Comparison of ENCODE assay signal across 10 cellular contexts in the genomic region with DNA sequence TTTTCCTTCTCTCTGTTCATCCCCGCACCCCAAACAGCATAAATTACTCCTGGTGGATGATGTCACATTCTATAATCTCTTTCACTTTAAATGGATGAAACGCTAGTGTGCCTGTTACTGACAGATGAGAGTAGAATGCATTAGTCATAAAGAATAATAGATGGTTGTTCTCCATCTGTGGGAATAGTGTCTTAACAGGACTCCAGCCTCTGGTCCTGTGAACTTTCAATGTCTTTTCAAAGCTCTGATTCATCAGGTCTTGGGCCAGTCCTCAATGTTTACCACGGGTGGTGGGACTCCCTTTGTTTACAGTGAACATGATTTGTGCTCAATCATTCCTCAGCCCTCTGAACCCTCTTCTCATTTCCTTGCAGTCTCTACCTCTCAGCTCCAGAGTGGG.
DNase-seq lines count a peak whose midpoint lies in the region; ATAC-seq and TF ChIP-seq lines count a peak whose summit lies in the region.
"Had no signal": no experiment of that assay in that cellular context is flagged by ENCODE, and none has a peak within 500 bp of the region (broad histone marks: within the 10 kb centered on the region; RNA-seq: fewer than 3 reads in every experiment).

No MANE protein-coding gene starts in this region.

- H3K4me3 ChIP-seq in Panc1 (ENCODE audit: low read depth in 2 of 2, low read length in 2 of 2), result no peak overlapping the region
- H3K4me3 ChIP-seq in endodermal cell (ENCODE audit: low read length), result no peak overlapping the region
- H3K4me3 ChIP-seq: lung, skin epidermis had no signal

- H3K27me3 Mint-ChIP-seq in endodermal cell (ENCODE audit: insufficient read depth) (no peaks in the 10 kb centered on the region), neural crest cell (ENCODE audit: low read depth) (no peaks in the 10 kb centered on the region)
- H3K27me3 Mint-ChIP-seq in activated T-cell treated with anti-CD3 and anti-CD28 coated beads, Interleukin-2, amount 50 U/mL, for 72 hours (ENCODE audit: low read depth), result no peaks in the 10 kb centered on the region

- intact Hi-C loops in Panc1 (cut with micrococcal nuclease; ENCODE audit: unreplicated experiment), result no loop called here

- H3K27ac ChIP-seq in Panc1 (ENCODE audit: low read length), result no peak overlapping the region
- peak overlapping the region; percentile 36 for H3K27ac ChIP-seq in endodermal cell (ENCODE audit: low read depth, low read length)
- H3K27ac ChIP-seq: skin epidermis had no signal

- POLR2A ChIA-PET in Panc1 (lab: Charles Lee), result no interaction called here

- TF ChIP-seq CTCF in Panc1 (IDR thresholded peaks at IDR 0.05) (no peak), endodermal cell (conservative IDR thresholded peaks at IDR 0.05) (no peak), neural crest cell (conservative IDR thresholded peaks at IDR 0.05) (no peak)

- ATAC-seq in Panc1, result no peak; the same call in 1 of the 2 replicates
- no peak for ATAC-seq in activated T-cell treated with anti-CD3 and anti-CD28 coated beads, Interleukin-2, amount 50 U/mL, for 72 hours (replicated peaks in 1 of 2)
- no peak for ATAC-seq in HG03442 (IDR thresholded peaks at IDR 0.05; ENCODE audit: unreplicated experiment)

- in situ Hi-C loops in Panc1 (cut with HindIII; ENCODE audit: low pct_unique_long_range_greater_than_20kb, low sequenced_read_pairs), result no loop called here

- no peaks in the 10 kb centered on the region for H3K27me3 ChIP-seq in Panc1 (ENCODE audit: control insufficient read depth, insufficient read depth, low read length)
- peaks cover 6% of the 10 kb centered on the region for H3K27me3 ChIP-seq in endodermal cell (ENCODE audit: control insufficient read depth, insufficient read depth, low read length, poor library complexity, severe bottlenecking)

- WGBS in endodermal cell (ENCODE audit: insufficient coverage in 1 of 2, insufficient read length in 1 of 2), 2 experiments, result 71 to 87% methylated on average over 1 to 3 of the region's 3 CpGs

- CTCF ChIA-PET in Panc1 (lab: Charles Lee), result no interaction called here

- H3K4me3 Mint-ChIP-seq in endodermal cell (no peak overlapping the region), neural crest cell (peak overlapping the region; percentile 27)
- no peak overlapping the region for H3K4me3 Mint-ChIP-seq in activated T-cell treated with anti-CD3 and anti-CD28 coated beads, Interleukin-2, amount 50 U/mL, for 72 hours

- peak; percentile 57 for DNase-seq in COLO829 (ENCODE audit: low spot score)
- peak; percentile 65 for DNase-seq in Panc1 (ENCODE audit: low read depth, low spot score)
- no peak for DNase-seq in endodermal cell
- DNase-seq in neural crest cell (ENCODE audit: low read depth, low spot score), result no peak
- DNase-seq in activated T-cell treated with anti-CD3 and anti-CD28 coated beads, Interleukin-2, amount 50 U/mL, for 72 hours, result no peak
- no peak for DNase-seq in iPS-NIHi7 (ENCODE audit: extremely low spot score)
- DNase-seq in middle frontal gyrus (ENCODE audit: extremely low spot score, low spot score), result no peak

- H3K27ac Mint-ChIP-seq in endodermal cell (no peak overlapping the region), neural crest cell (ENCODE audit: unreplicated experiment) (peak overlapping the region; percentile 92)
- no peak overlapping the region for H3K27ac Mint-ChIP-seq in activated T-cell treated with anti-CD3 and anti-CD28 coated beads, Interleukin-2, amount 50 U/mL, for 72 hours

- no peaks in the 10 kb centered on the region for H3K36me3 ChIP-seq in Panc1 (ENCODE audit: control insufficient read depth, insufficient read depth, low read length)
- no peaks in the 10 kb centered on the region for H3K36me3 ChIP-seq in endodermal cell (ENCODE audit: control insufficient read depth, insufficient read depth, low read length)

- BruUV-seq in Panc1 (replicated peaks; lab: Mats Ljungman, UMichigan), result no TSS peak

- H3K9me3 ChIP-seq in Panc1 (ENCODE audit: control insufficient read depth, insufficient read depth, low read depth, low read length) (no peaks in the 10 kb centered on the region), endodermal cell (ENCODE audit: control insufficient read depth, low read length) (no peaks in the 10 kb centered on the region)

- no peaks in the 10 kb centered on the region for H3K9me3 Mint-ChIP-seq in endodermal cell
- H3K9me3 Mint-ChIP-seq in neural crest cell, result no peaks in the 10 kb centered on the region
- no peaks in the 10 kb centered on the region for H3K9me3 Mint-ChIP-seq in activated T-cell treated with anti-CD3 and anti-CD28 coated beads, Interleukin-2, amount 50 U/mL, for 72 hours

- no peak overlapping the region for H3K9ac ChIP-seq in endodermal cell (ENCODE audit: extremely low read depth, low read length, poor library complexity, severe bottlenecking)

- H3K4me1 Mint-ChIP-seq in endodermal cell (peaks cover 12% of the 10 kb centered on the region), neural crest cell (peaks cover 36% of the 10 kb centered on the region)
- H3K4me1 Mint-ChIP-seq in activated T-cell treated with anti-CD3 and anti-CD28 coated beads, Interleukin-2, amount 50 U/mL, for 72 hours (ENCODE audit: low read depth), result no peaks in the 10 kb centered on the region

- H3K4me1 ChIP-seq in Panc1 (ENCODE audit: control insufficient read depth, insufficient read depth, low read length) (no peaks in the 10 kb centered on the region), endodermal cell (ENCODE audit: control insufficient read depth, insufficient read depth, low read length) (peaks cover 2% of the 10 kb centered on the region)

- H3K36me3 Mint-ChIP-seq in endodermal cell (ENCODE audit: low read depth) (no peaks in the 10 kb centered on the region), neural crest cell (ENCODE audit: low read depth) (no peaks in the 10 kb centered on the region)
- H3K36me3 Mint-ChIP-seq in activated T-cell treated with anti-CD3 and anti-CD28 coated beads, Interleukin-2, amount 50 U/mL, for 72 hours (ENCODE audit: insufficient read depth in 2 of 2), result no peaks in the 10 kb centered on the region

Comparison
In these comparisons a context has a peak if more than half of its experiments do, and no peak if none do; other contexts are left out.
1. DNase-seq: peak in COLO829 (single experiment) and Panc1 (single experiment); none in endodermal cell (single experiment), neural crest cell (single experiment), activated T-cell treated with anti-CD3 and anti-CD28 coated beads, Interleukin-2, amount 50 U/mL, for 72 hours (0 of 2), iPS-NIHi7 (single experiment) and middle frontal gyrus (single experiment).